In the genomic region with DNA sequence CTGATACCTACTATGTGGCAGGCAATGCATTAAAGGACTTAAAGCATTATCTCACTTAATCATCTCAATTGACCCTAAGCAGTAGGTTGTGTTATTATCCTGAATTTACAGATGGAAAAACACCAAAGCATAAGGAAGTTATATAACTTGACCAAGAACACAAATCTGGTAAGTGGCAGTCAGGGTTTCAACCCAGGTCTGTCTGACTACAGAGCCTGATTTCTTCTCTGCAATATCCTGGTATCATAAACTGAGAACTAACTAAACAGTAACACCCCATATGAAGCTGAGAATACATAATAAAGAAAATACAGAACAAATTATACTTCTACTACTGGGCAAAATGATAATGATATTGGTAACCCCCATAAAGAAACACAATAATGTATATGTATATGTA, we compare ENCODE assay signal across 19 cellular contexts. TPM values are rescaled to one million over a fixed set of nuclear protein-coding genes. Genes with fewer than 3 reads are reported as not detected.
DNase-seq lines count a peak whose midpoint lies in the region; ATAC-seq, FAIRE-seq and TF ChIP-seq lines count a peak whose summit lies in the region.
"Had no signal": no experiment of that assay in that cellular context is flagged by ENCODE, and none has a peak within 500 bp of the region (broad histone marks: within the 10 kb centered on the region; RNA-seq: fewer than 3 reads in every experiment).

No MANE protein-coding gene starts in this region.

- no peak for TF ChIP-seq POLR2A in suprapubic skin (IDR thresholded peaks at IDR 0.05)
- no peak for TF ChIP-seq POLR2A in gastroesophageal sphincter (IDR thresholded peaks at IDR 0.05)
- TF ChIP-seq POLR2A in HepG2 (IDR thresholded peaks at IDR 0.05; ENCODE audit: insufficient read depth in 1 of 2, low read depth in 2 of 2, low read length in 2 of 2), result no peak

- in situ Hi-C loops in HepG2 (cut with HindIII; ENCODE audit: extremely low pct_ligation_motif_present, low pct_unique_long_range_greater_than_20kb), result no loop called here

- H3K36me3 ChIP-seq in colonic mucosa (no peaks in the 10 kb centered on the region), suprapubic skin (no peaks in the 10 kb centered on the region), gastroesophageal sphincter (no peaks in the 10 kb centered on the region), HepG2 (replicated peaks in 1 of 2; ENCODE audit: control insufficient read depth in 1 of 2, insufficient read depth in 2 of 2, low read length in 2 of 2) (no peaks in the 10 kb centered on the region; a peak in 1 of 5 replicates)

- no peak overlapping the region for H3K4me3 ChIP-seq in colonic mucosa
- H3K4me3 ChIP-seq in suprapubic skin, result no peak overlapping the region
- H3K4me3 ChIP-seq in gastroesophageal sphincter, result no peak overlapping the region
- no peak overlapping the region for H3K4me3 ChIP-seq in HepG2 (replicated peaks in 1 of 3; ENCODE audit: insufficient read depth in 1 of 3, low read depth in 2 of 3, low read length in 3 of 3)
- H3K4me3 ChIP-seq: BLaER1 treated with 17β-estradiol and CSF1 and Interleukin-3, amounts not matched to agents 10 nM and 100 nM; GM23248 had no signal

- BruUV-seq in HepG2 (replicated peaks; lab: Mats Ljungman, UMichigan), result no TSS peak

- DNase-seq in NCI-H82 (lab: John Stamatoyannopoulos, UW) (peak; percentile 32), NCI-H82 treated with DMSO at 0.1 percent for 48 hours (lab: John Stamatoyannopoulos, UW; ENCODE audit: unreplicated experiment) (no peak), colonic mucosa (no peak), left colon (no peak), suprapubic skin (ENCODE audit: low spot score in 2 of 2) (no peak), HepG2 (ENCODE audit: low spot score) (no peak)
- DNase-seq: GM23248, HFFc6, Kasumi-1, NCI-H1417, NCI-H2029, NCI-H2171 treated with DMSO at 0.1 percent for 48 hours, NCI-H774, SHP77 treated with DMSO at 0.1 percent for 48 hours had no signal

- peak; percentile 86 for ATAC-seq in left colon
- no peak for ATAC-seq in gastroesophageal sphincter
- ATAC-seq in GM18868 (IDR thresholded peaks at IDR 0.05; ENCODE audit: unreplicated experiment), result no peak
- no peak for ATAC-seq in HepG2

- intact Hi-C loops in colonic mucosa (cut with DNase I) (loop anchor here (2.0 kb wide), 1 partner anchor 32 kb away; no protein-coding TSS in a partner anchor), left colon (cut with DNase I, micrococcal nuclease) (no loop called here), HepG2 (cut with micrococcal nuclease; ENCODE audit: unreplicated experiment) (no loop called here)

- no peak for TF ChIP-seq EP300 in suprapubic skin (IDR thresholded peaks at IDR 0.05)
- TF ChIP-seq EP300 in gastroesophageal sphincter (IDR thresholded peaks at IDR 0.05), result no peak
- no peak for TF ChIP-seq EP300 in HepG2 (IDR thresholded peaks at IDR 0.05; ENCODE audit: low read depth in 2 of 2, low read length in 2 of 2)
- no peak for TF ChIP-seq EP300 in HepG2 (CRISPR knock-in tag; IDR thresholded peaks at IDR 0.05; ENCODE audit: borderline replicate concordance)

- no peak for FAIRE-seq in HepG2 (lab: Jason Lieb, UNC)
- FAIRE-seq: RCC 7860 had no signal

- H3K27ac ChIP-seq in colonic mucosa, result peak overlapping the region; percentile 78
- peak overlapping the region; percentile 22 for H3K27ac ChIP-seq in suprapubic skin
- H3K27ac ChIP-seq in gastroesophageal sphincter, result no peak overlapping the region
- no peak overlapping the region for H3K27ac ChIP-seq in HepG2 (ENCODE audit: extremely low read length, insufficient read depth, low read length)
- H3K27ac ChIP-seq: 22Rv1, GM23248 had no signal

- H3K79me2 ChIP-seq in HepG2 (ENCODE audit: insufficient read depth, low read length), result no peaks in the 10 kb centered on the region

- H3K9ac ChIP-seq in colonic mucosa (ENCODE audit: low read depth in 2 of 2, low read length in 2 of 2) (peak overlapping the region in 1 of 2 donors; percentile 15), HepG2 (ENCODE audit: insufficient read depth, low read depth, low read length) (no peak overlapping the region)
- H3K9ac ChIP-seq: BLaER1 treated with 17β-estradiol and CSF1 and Interleukin-3, amounts not matched to agents 10 nM and 100 nM; GM23248 had no signal

- H3K27me3 ChIP-seq in colonic mucosa (no peaks in the 10 kb centered on the region), suprapubic skin (no peaks in the 10 kb centered on the region), gastroesophageal sphincter (no peaks in the 10 kb centered on the region), HepG2 (ENCODE audit: control insufficient read depth in 1 of 2, insufficient read depth in 2 of 2, low read length in 2 of 2) (no peaks in the 10 kb centered on the region)
- H3K27me3 ChIP-seq: BLaER1 treated with 17β-estradiol and CSF1 and Interleukin-3, amounts not matched to agents 10 nM and 100 nM had no signal

- no peak overlapping the region for H2AFZ ChIP-seq in HepG2 (ENCODE audit: low read length)
- H2AFZ ChIP-seq: GM23248 had no signal

- H3K9me3 ChIP-seq in colonic mucosa (no peaks in the 10 kb centered on the region), suprapubic skin (no peaks in the 10 kb centered on the region), gastroesophageal sphincter (no peaks in the 10 kb centered on the region), HepG2 (ENCODE audit: low read length) (no peaks in the 10 kb centered on the region)
- H3K9me3 ChIP-seq: BLaER1 treated with 17β-estradiol and CSF1 and Interleukin-3, amounts not matched to agents 10 nM and 100 nM had no signal

- POLR2A ChIA-PET in HepG2 (lab: Yijun Ruan, JAX), result no interaction called here

- no peaks in the 10 kb centered on the region for H4K20me1 ChIP-seq in HepG2 (ENCODE audit: insufficient read depth, low read length)
- H4K20me1 ChIP-seq: BLaER1 treated with 17β-estradiol and CSF1 and Interleukin-3, amounts not matched to agents 10 nM and 100 nM had no signal

- CTCF ChIA-PET in HepG2 (lab: Yijun Ruan, JAX; ENCODE audit: low intra/inter-chr PET ratio, low total read pairs), result no interaction called here

- peaks cover 13% of the 10 kb centered on the region for H3K4me1 ChIP-seq in colonic mucosa
- H3K4me1 ChIP-seq in suprapubic skin, result peaks cover 70% of the 10 kb centered on the region
- peaks cover 3 to 54% (median 7%) of the 10 kb centered on the region in 3 donors for H3K4me1 ChIP-seq in gastroesophageal sphincter
- H3K4me1 ChIP-seq in HepG2 (ENCODE audit: insufficient read depth, low read length), result peaks cover 43% of the 10 kb centered on the region

- TF ChIP-seq RAD21 in HepG2 (CRISPR knock-in tag; IDR thresholded peaks at IDR 0.05), result no peak

- H3K4me2 ChIP-seq in HepG2 (ENCODE audit: low read depth, low read length), result no peak overlapping the region

- TF ChIP-seq CTCF in colonic mucosa (IDR thresholded peaks at IDR 0.05) (no peak), suprapubic skin (IDR thresholded peaks at IDR 0.05) (no peak), gastroesophageal sphincter (IDR thresholded peaks at IDR 0.05) (no peak), HepG2 (CRISPR knock-in tag; IDR thresholded peaks at IDR 0.05) (no peak)

TF ChIP-seq in HepG2, 621 proteins besides CTCF, POLR2A, EP300 and RAD21 (continues in another document):
- TF ChIP-seq KMT2B (CRISPR knock-in tag; IDR thresholded peaks at IDR 0.05) (no peak), SP140L (CRISPR knock-in tag; IDR thresholded peaks at IDR 0.05; ENCODE audit: borderline replicate concordance) (no peak), JARID2 (CRISPR knock-in tag; IDR thresholded peaks at IDR 0.05; ENCODE audit: insufficient replicate concordance) (no peak), SMAD9 (CRISPR knock-in tag; IDR thresholded peaks at IDR 0.05) (no peak), TP53 (CRISPR knock-in tag; conservative IDR thresholded peaks at IDR 0.05) (no peak), GFI1 (CRISPR knock-in tag; IDR thresholded peaks at IDR 0.05; ENCODE audit: borderline replicate concordance) (no peak), BORCS8-MEF2B (CRISPR knock-in tag; IDR thresholded peaks at IDR 0.05) (no peak)

RNA-seq across cellular contexts. Expression of gene DST, which starts 13.8 kb away (rescaled TPM):
- 100 to 1,000 TPM; 115 to 197 TPM for total RNA-seq in colonic mucosa
- total RNA-seq in left colon, result 100 to 1,000 TPM; 179 to 332 TPM
- total RNA-seq in suprapubic skin, result 1,000 to 10,000 TPM in 1 of 4 donors, 100 to 1,000 TPM in 3; 637 to 1,048 (median 751) TPM
- total RNA-seq in gastroesophageal sphincter, result 100 to 1,000 TPM; 442 to 716 (median 661) TPM
- total RNA-seq in HepG2 (2016; rRNA removed; fragmentation: Illumina TruSeq; extraction: Trizol), result 61.7 and 89.0 TPM in 2 replicates
- total RNA-seq in HepG2 (2016; cell fraction: cytosol; rRNA removed; fragmentation: Illumina TruSeq; extraction: Trizol; ENCODE audit: low read depth), result 6.5 and 7.8 TPM in 2 replicates
- total RNA-seq in HepG2 (2016; cell fraction: insoluble cytoplasmic fraction; rRNA removed; fragmentation: Illumina TruSeq; extraction: Trizol), result 56.6 and 87.8 TPM in 2 replicates
- total RNA-seq in HepG2 (2016; cell fraction: membrane; rRNA removed; fragmentation: Illumina TruSeq; extraction: Trizol), result 14.8 and 16.7 TPM in 2 replicates
- total RNA-seq in HepG2 (2016; cell fraction: nucleus; rRNA removed; fragmentation: Illumina TruSeq; extraction: Trizol), result 273 and 289 TPM in 2 replicates
- 64.4 and 77.2 TPM in 2 replicates for polyA plus RNA-seq in HepG2 (2011; rRNA removed)
- polyA plus RNA-seq in HepG2 (2011; cell fraction: cytosol; rRNA removed), result 23.8 and 26.1 TPM in 2 replicates
- 197 and 231 TPM in 2 replicates for polyA plus RNA-seq in HepG2 (2011; cell fraction: nucleus; rRNA removed)
- 75.4 and 77.7 TPM in 2 replicates for polyA plus RNA-seq in HepG2 (2012)
- 2.7 and 2.9 TPM in 2 replicates for polyA plus RNA-seq in HepG2 (2016; cell fraction: cytosol; fragmentation: Illumina TruSeq; extraction: Trizol; ENCODE audit: low read depth)
- polyA plus RNA-seq in HepG2 (2016; cell fraction: insoluble cytoplasmic fraction; fragmentation: Illumina TruSeq; extraction: Trizol; ENCODE audit: low read depth), result 38.0 and 39.9 TPM in 2 replicates
- polyA plus RNA-seq in HepG2 (2016; cell fraction: membrane; fragmentation: Illumina TruSeq; extraction: Trizol; ENCODE audit: low read depth), result 5.4 and 7.5 TPM in 2 replicates
- polyA plus RNA-seq in HepG2 (2016; cell fraction: nucleus; fragmentation: Illumina TruSeq; extraction: Trizol; ENCODE audit: insufficient read depth, low read depth), result 155 and 164 TPM in 2 replicates
- polyA minus RNA-seq in HepG2 (2011; rRNA and poly(A)+ RNA removed; ENCODE audit: low replicate concordance), result 62.4 and 124 TPM in 2 replicates
- 53.9 and 66.4 TPM in 2 replicates for polyA minus RNA-seq in HepG2 (2011; cell fraction: cytosol; rRNA and poly(A)+ RNA removed)
- polyA minus RNA-seq in HepG2 (2011; cell fraction: nucleus; rRNA and poly(A)+ RNA removed), result 948 and 1,173 TPM in 2 replicates

Comparison
In these comparisons a context has a peak if more than half of its experiments do, and no peak if none do; other contexts are left out.
1. H3K27ac ChIP-seq: peak in colonic mucosa (single experiment) and suprapubic skin (single experiment); none in gastroesophageal sphincter (0 of 4) and HepG2 (single experiment).